In genomic region chr6:64289946-64290345, GRCh38 we compare ENCODE assay signal across 22 cellular contexts.
DNase-seq lines count a peak whose midpoint lies in the region; ATAC-seq and TF ChIP-seq lines count a peak whose summit lies in the region.
"Had no signal": no experiment of that assay in that cellular context is flagged by ENCODE, and none has a peak within 500 bp of the region (broad histone marks: within the 10 kb centered on the region; RNA-seq: fewer than 3 reads in every experiment).

No MANE protein-coding gene starts in this region.

- no peak for TF ChIP-seq RAD21 in SK-N-SH (IDR thresholded peaks at IDR 0.05; ENCODE audit: low read length)

- H3K4me1 ChIP-seq in SK-N-SH (ENCODE audit: control insufficient read depth in 1 of 2, insufficient read depth in 2 of 2, low read depth in 1 of 2, low read length in 1 of 2) (peaks cover 0 to 19% of the 10 kb centered on the region in 2 experiments; a peak in 1 of 4 replicates), PC-3 (ENCODE audit: insufficient read depth, low read length) (peaks cover 51% of the 10 kb centered on the region)
- H3K4me1 ChIP-seq: A549, Caco-2 had no signal

- H3K27ac ChIP-seq in SK-N-SH (ENCODE audit: low read depth in 2 of 2, low read length in 1 of 2) (no peak overlapping the region), PC-3 (ENCODE audit: low read length) (peak overlapping the region; percentile 87)
- H3K27ac ChIP-seq: 22Rv1; A549; BLaER1 treated with 17β-estradiol and CSF1 and Interleukin-3, amounts not matched to agents 10 nM and 100 nM; C4-2B had no signal

- no TSS peak for BruUV-seq in PC-3 (replicated peaks; lab: Mats Ljungman, UMichigan)

- ATAC-seq in SK-N-SH treated with all-trans-retinoic acid at 6 μM for 48 hours: no peak
- no peak for ATAC-seq in PC-3
- no peak for ATAC-seq in GM19463 (IDR thresholded peaks at IDR 0.05; ENCODE audit: unreplicated experiment)
- ATAC-seq: A549; CD8-positive, alpha-beta T cell; GM12878 had no signal

- CTCF ChIA-PET in SK-N-SH (lab: Yijun Ruan, JAX): no interaction called here
- CTCF ChIA-PET in PC-3 (lab: Charles Lee): interaction anchor here (1.5 kb wide), 1 partner anchor 41 kb away, joined by 4 read pairs; no protein-coding TSS in a partner anchor

- TF ChIP-seq CTCF in SK-N-SH (IDR thresholded peaks at IDR 0.05) (no peak), PC-3 (conservative IDR thresholded peaks at IDR 0.05; ENCODE audit: low read depth, low read length) (no peak)

- H3K9ac ChIP-seq in SK-N-SH (no peak overlapping the region), PC-3 (ENCODE audit: low read length) (peak overlapping the region; percentile 43)
- H3K9ac ChIP-seq: BLaER1 treated with 17β-estradiol and CSF1 and Interleukin-3, amounts not matched to agents 10 nM and 100 nM had no signal

- intact Hi-C loops in PC-3 (cut with micrococcal nuclease): loop anchor here (2.0 to 10.0 kb wide), 5 partner anchors 41 to 605 kb away; no protein-coding TSS in a partner anchor

- H3K27me3 ChIP-seq in SK-N-SH (ENCODE audit: insufficient read depth) (no peaks in the 10 kb centered on the region), PC-3 (ENCODE audit: low read length) (no peaks in the 10 kb centered on the region)
- H3K27me3 ChIP-seq: BLaER1 treated with 17β-estradiol and CSF1 and Interleukin-3, amounts not matched to agents 10 nM and 100 nM had no signal

- WGBS in SK-N-SH (ENCODE audit: low lambda C conversion rate): 75% methylated on average over 1 of the region's 1 CpG

- H3K9me2 ChIP-seq in SK-N-SH (no peaks in the 10 kb centered on the region), PC-3 (replicated peaks; ENCODE audit: low read length) (no peaks in the 10 kb centered on the region)

- H3K4me2 ChIP-seq in SK-N-SH (no peak overlapping the region), PC-3 (ENCODE audit: low read length) (peak overlapping the region; percentile 64)
- H3K4me2 ChIP-seq: A549; BLaER1 treated with 17β-estradiol and CSF1 and Interleukin-3, amounts not matched to agents 10 nM and 100 nM had no signal

- H3K4me3 ChIP-seq in SK-N-SH (ENCODE audit: low read depth in 2 of 2, low read length in 1 of 2): no peak overlapping the region
- no peak overlapping the region for H3K4me3 ChIP-seq in PC-3 (ENCODE audit: low read length)
- H3K4me3 ChIP-seq: A549; BLaER1 treated with 17β-estradiol and CSF1 and Interleukin-3, amounts not matched to agents 10 nM and 100 nM; GM12878 had no signal

- no peak for DNase-seq in SK-N-SH
- DNase-seq in PC-3: no peak
- DNase-seq in NCI-H2081 treated with DMSO at 0.1 percent for 48 hours (lab: John Stamatoyannopoulos, UW): no peak
- DNase-seq: AML-193; Caco-2; Calu3; CD4-positive, alpha-beta T cell; CD8-positive, alpha-beta T cell; DMS 273 treated with DMSO at 0.1 percent for 48 hours; DMS153; DMS53; DMS79; DND-41; EL; GDM1 had no signal

- POLR2A ChIA-PET in SK-N-SH (lab: Yijun Ruan, JAX): no interaction called here
- POLR2A ChIA-PET in PC-3 (lab: Charles Lee; ENCODE audit: unreplicated experiment): no interaction called here

- H3K36me3 ChIP-seq in SK-N-SH (replicated peaks in 1 of 2; ENCODE audit: control insufficient read depth in 1 of 2, insufficient read depth in 2 of 2, low read length in 1 of 2): no peaks in the 10 kb centered on the region
- H3K36me3 ChIP-seq in PC-3 (ENCODE audit: low read depth, low read length): no peaks in the 10 kb centered on the region
- H3K36me3 ChIP-seq: BLaER1 treated with 17β-estradiol and CSF1 and Interleukin-3, amounts not matched to agents 10 nM and 100 nM had no signal

- H3K9me3 ChIP-seq in SK-N-SH: no peaks in the 10 kb centered on the region
- no peaks in the 10 kb centered on the region for H3K9me3 ChIP-seq in PC-3 (ENCODE audit: low read length)
- H3K9me3 ChIP-seq: A549, Caco-2 had no signal

- H4K20me1 ChIP-seq in SK-N-SH (ENCODE audit: insufficient read depth): no peaks in the 10 kb centered on the region
- no peaks in the 10 kb centered on the region for H4K20me1 ChIP-seq in PC-3 (ENCODE audit: low read length)
- H4K20me1 ChIP-seq: BLaER1 treated with 17β-estradiol and CSF1 and Interleukin-3, amounts not matched to agents 10 nM and 100 nM had no signal

- H3K79me2 ChIP-seq in SK-N-SH (ENCODE audit: insufficient read depth) (no peaks in the 10 kb centered on the region), PC-3 (ENCODE audit: low read length) (no peaks in the 10 kb centered on the region)

- H2AFZ ChIP-seq in SK-N-SH (ENCODE audit: low read depth) (peak overlapping the region; percentile 13; the same call in 1 of the 2 replicates), PC-3 (ENCODE audit: low read length) (no peak overlapping the region)

- H3F3A ChIP-seq in SK-N-SH (replicated peaks; ENCODE audit: insufficient read depth) (peaks cover 16% of the 10 kb centered on the region), PC-3 (ENCODE audit: low read length, unreplicated experiment) (peaks cover 14% of the 10 kb centered on the region)

- no peak for TF ChIP-seq EP300 in SK-N-SH (IDR thresholded peaks at IDR 0.05; ENCODE audit: borderline replicate concordance in 1 of 2, low read depth in 1 of 2, low read length in 1 of 2)

TF ChIP-seq in SK-N-SH, 30 proteins besides CTCF, POLR2A, EP300 and RAD21:
- no peak for TF ChIP-seq ELF1 (IDR thresholded peaks at IDR 0.05)
- no peak for TF ChIP-seq FOXJ3 (CRISPR knock-in tag; IDR thresholded peaks at IDR 0.05)
- no peak for TF ChIP-seq REST (IDR thresholded peaks at IDR 0.05; ENCODE audit: low read depth, low read length)
- no peak for TF ChIP-seq RFX5 (IDR thresholded peaks at IDR 0.05; ENCODE audit: low read length)
- no peak for TF ChIP-seq MAX (IDR thresholded peaks at IDR 0.05; ENCODE audit: low read depth)

TF ChIP-seq in SK-N-SH treated with all-trans-retinoic acid at 6 μM for 48 hours, 23 proteins besides CTCF, POLR2A, EP300 and RAD21:
- no peak for TF ChIP-seq PPARA (CRISPR knock-in tag; IDR thresholded peaks at IDR 0.05; ENCODE audit: borderline replicate concordance)
- TF ChIP-seq SNAI2 (CRISPR knock-in tag; IDR thresholded peaks at IDR 0.05): no peak
- no peak for TF ChIP-seq CREB5 (CRISPR knock-in tag; IDR thresholded peaks at IDR 0.05; ENCODE audit: low read depth)
- no peak for TF ChIP-seq BACH2 (CRISPR knock-in tag; IDR thresholded peaks at IDR 0.05; ENCODE audit: borderline replicate concordance)
- no peak for TF ChIP-seq ISL1 (CRISPR knock-in tag; IDR thresholded peaks at IDR 0.05)
- TF ChIP-seq ZNF8 (CRISPR knock-in tag; IDR thresholded peaks at IDR 0.05): no peak
